In the genomic region with DNA sequence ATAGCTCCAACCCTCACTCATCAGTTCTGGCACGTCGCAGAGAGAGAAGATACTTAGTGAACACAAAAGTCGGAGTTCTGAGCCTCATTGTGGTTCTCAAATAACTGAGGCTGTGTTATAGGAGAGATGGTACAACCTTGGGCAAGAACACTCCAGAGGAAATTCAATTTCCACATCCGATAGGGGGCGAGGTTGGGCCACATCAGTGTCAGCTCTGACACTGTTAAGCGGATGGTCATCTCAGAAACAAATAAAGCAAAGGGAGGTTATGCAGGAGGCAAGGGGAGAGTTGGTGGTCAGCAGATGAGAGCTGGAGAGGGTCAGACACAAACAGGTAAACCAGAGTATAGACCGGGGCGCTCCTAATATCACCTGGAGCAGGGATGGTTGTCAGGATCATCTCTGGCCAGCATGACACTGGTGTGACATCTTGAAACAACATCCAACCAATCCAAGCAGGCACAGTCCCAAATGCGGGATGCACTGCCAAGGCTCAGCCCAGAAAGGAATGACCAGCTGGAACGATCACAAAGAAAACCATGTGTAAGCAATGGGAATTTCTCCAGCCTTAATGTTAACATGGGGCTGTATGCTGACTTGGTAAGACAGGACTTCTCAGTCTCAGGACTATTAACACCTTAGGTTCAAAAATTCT, we compare ENCODE assay signal across 1 cellular context.
TF ChIP-seq lines count a peak whose summit lies in the region.

No MANE protein-coding gene starts in this region.

TF ChIP-seq in SK-N-SH, 30 proteins besides CTCF, POLR2A, EP300 and RAD21 (continued from another document):
- TF ChIP-seq, protein P1, sequence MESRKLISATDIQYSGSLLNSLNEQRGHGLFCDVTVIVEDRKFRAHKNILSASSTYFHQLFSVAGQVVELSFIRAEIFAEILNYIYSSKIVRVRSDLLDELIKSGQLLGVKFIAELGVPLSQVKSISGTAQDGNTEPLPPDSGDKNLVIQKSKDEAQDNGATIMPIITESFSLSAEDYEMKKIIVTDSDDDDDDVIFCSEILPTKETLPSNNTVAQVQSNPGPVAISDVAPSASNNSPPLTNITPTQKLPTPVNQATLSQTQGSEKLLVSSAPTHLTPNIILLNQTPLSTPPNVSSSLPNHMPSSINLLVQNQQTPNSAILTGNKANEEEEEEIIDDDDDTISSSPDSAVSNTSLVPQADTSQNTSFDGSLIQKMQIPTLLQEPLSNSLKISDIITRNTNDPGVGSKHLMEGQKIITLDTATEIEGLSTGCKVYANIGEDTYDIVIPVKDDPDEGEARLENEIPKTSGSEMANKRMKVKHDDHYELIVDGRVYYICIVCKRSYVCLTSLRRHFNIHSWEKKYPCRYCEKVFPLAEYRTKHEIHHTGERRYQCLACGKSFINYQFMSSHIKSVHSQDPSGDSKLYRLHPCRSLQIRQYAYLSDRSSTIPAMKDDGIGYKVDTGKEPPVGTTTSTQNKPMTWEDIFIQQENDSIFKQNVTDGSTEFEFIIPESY (IDR thresholded peaks at IDR 0.05; ENCODE audit: borderline replicate concordance, low read depth), result no peak
- TF ChIP-seq MEF2A (IDR thresholded peaks at IDR 0.05; ENCODE audit: borderline replicate concordance, low read depth), result no peak
- TF ChIP-seq SMC3 (IDR thresholded peaks at IDR 0.05; ENCODE audit: low read depth, low read length), result no peak
- TF ChIP-seq, protein P2, sequence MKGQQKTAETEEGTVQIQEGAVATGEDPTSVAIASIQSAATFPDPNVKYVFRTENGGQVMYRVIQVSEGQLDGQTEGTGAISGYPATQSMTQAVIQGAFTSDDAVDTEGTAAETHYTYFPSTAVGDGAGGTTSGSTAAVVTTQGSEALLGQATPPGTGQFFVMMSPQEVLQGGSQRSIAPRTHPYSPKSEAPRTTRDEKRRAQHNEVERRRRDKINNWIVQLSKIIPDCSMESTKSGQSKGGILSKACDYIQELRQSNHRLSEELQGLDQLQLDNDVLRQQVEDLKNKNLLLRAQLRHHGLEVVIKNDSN (IDR thresholded peaks at IDR 0.05; ENCODE audit: borderline replicate concordance, low read depth), result no peak
- TF ChIP-seq TCF12 (IDR thresholded peaks at IDR 0.05), result no peak
- TF ChIP-seq FOXJ3 (CRISPR knock-in tag; IDR thresholded peaks at IDR 0.05), result no peak
- TF ChIP-seq RCOR1 (IDR thresholded peaks at IDR 0.05; ENCODE audit: low read length), result no peak
- no peak for TF ChIP-seq MXI1 (IDR thresholded peaks at IDR 0.05; ENCODE audit: low read depth, low read length)
- TF ChIP-seq, protein P3, sequence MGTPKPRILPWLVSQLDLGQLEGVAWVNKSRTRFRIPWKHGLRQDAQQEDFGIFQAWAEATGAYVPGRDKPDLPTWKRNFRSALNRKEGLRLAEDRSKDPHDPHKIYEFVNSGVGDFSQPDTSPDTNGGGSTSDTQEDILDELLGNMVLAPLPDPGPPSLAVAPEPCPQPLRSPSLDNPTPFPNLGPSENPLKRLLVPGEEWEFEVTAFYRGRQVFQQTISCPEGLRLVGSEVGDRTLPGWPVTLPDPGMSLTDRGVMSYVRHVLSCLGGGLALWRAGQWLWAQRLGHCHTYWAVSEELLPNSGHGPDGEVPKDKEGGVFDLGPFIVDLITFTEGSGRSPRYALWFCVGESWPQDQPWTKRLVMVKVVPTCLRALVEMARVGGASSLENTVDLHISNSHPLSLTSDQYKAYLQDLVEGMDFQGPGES (IDR thresholded peaks at IDR 0.05; ENCODE audit: low read depth, low read length), result no peak
- TF ChIP-seq GATA2 (CRISPR knock-in tag; IDR thresholded peaks at IDR 0.05), result no peak
